In the genomic region with DNA sequence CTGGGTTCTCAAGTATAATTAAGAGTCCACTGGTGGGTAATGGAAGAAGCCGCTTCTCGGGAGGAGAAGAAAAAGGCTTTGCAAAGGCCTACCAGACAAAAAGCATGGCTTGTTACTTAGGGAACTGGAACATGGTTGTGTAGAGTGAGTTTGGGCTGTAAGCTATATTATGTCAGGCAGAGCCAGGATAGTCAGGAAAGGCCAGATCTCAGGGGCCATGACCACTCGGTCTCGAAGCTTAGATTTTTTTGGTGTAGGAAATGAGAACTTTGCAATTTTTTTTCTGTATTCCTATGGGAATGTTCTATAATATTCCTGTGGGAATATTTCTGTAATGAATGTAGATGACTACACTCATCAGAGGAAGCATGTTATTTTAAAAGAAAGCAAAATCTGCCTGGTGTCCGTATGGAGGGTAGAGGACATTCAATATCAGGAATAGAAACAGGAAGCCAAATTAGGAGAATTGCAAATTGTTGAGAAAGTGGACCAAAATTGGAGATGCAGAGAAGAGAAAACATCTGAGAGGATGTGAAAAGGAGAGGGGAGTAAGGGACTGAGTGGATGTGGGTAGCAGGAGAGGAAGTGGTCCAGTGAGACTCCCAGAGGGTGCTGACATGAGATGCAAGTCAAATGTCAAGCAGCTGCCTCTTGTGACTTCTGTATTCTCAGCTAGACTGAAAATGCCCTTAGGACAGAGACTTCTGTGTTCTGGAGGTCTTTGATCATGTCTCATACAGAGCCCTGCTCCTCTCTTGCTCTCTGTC, we compare ENCODE assay signal across 12 cellular contexts. TPM values are rescaled to one million over a fixed set of nuclear protein-coding genes. Genes with fewer than 3 reads are reported as not detected.
DNase-seq lines count a peak whose midpoint lies in the region; ATAC-seq, FAIRE-seq and TF ChIP-seq lines count a peak whose summit lies in the region.
"Had no signal": no experiment of that assay in that cellular context is flagged by ENCODE, and none has a peak within 500 bp of the region (broad histone marks: within the 10 kb centered on the region; RNA-seq: fewer than 3 reads in every experiment).

No MANE protein-coding gene starts in this region.

- TF ChIP-seq RAD21 in GM12878 (IDR thresholded peaks at IDR 0.05; ENCODE audit: insufficient read depth, low read depth, low read length): peak; percentile 36; the same call in 1 of the 2 replicates

- H3K27ac ChIP-seq in GM12878 (ENCODE audit: control insufficient read depth, insufficient read depth) (peak overlapping the region; percentile 71), prostate gland (no peak overlapping the region)
- H3K27ac ChIP-seq: psoas muscle had no signal

- H3K9me3 ChIP-seq in GM12878 (replicated peaks; ENCODE audit: control insufficient read depth, insufficient read depth, low read length) (no peaks in the 10 kb centered on the region), prostate gland (no peaks in the 10 kb centered on the region)
- H3K9me3 ChIP-seq: psoas muscle had no signal

- TF ChIP-seq CTCF in GM12878 (IDR thresholded peaks at IDR 0.05 in 2 of 3, conservative IDR thresholded peaks at IDR 0.05 in 1 of 3; ENCODE audit: control insufficient read depth in 2 of 3, extremely low read depth in 1 of 3, insufficient read depth in 1 of 3, low read depth in 3 of 3, low read length in 3 of 3) (peak in 1 of 3 experiments; percentile 24; a peak in 2 of 6 replicates), prostate gland (IDR thresholded peaks at IDR 0.05) (no peak)

- ATAC-seq in GM18511 (IDR thresholded peaks at IDR 0.05; ENCODE audit: unreplicated experiment) (peak; percentile 77), GM21423 (IDR thresholded peaks at IDR 0.05; ENCODE audit: unreplicated experiment) (peak; percentile 83), HG03159 (IDR thresholded peaks at IDR 0.05; ENCODE audit: unreplicated experiment) (peak; percentile 82), GM12878 (peak; percentile 91)
- ATAC-seq: psoas muscle had no signal

- POLR2A ChIA-PET in GM12878 (lab: Charles Lee): interaction anchor here (1.0 to 2.3 kb wide), 3 partner anchors 19 to 28 kb away, joined by 3 to 7 read pairs (median 5); no protein-coding TSS in a partner anchor

- 71% methylated on average over 5 of the region's 5 CpGs for WGBS in GM12878 (ENCODE audit: insufficient coverage, insufficient replicate concordance, low lambda C conversion rate, missing lambda C conversion rate)
- 91% methylated on average over 5 of the region's 5 CpGs for WGBS in prostate gland

- H3K27me3 ChIP-seq in GM12878 (replicated peaks in 1 of 2; ENCODE audit: control insufficient read depth in 2 of 2, insufficient read depth in 2 of 2, low read length in 1 of 2) (no peaks in the 10 kb centered on the region), prostate gland (replicated peaks; ENCODE audit: insufficient read depth) (no peaks in the 10 kb centered on the region)

- RAD21 ChIA-PET in GM12878 (lab: Charles Lee; ENCODE audit: unreplicated experiment): interaction anchor here (1.1 to 5.1 kb wide), 8 partner anchors 11 to 47 kb away, joined by 4 to 48 read pairs (median 12); no protein-coding TSS in a partner anchor

- intact Hi-C loops in GM12878 (cut with micrococcal nuclease; ENCODE audit: unreplicated experiment) (loop anchor here (1.0 kb wide), 2 partner anchors 25 to 43 kb away; no protein-coding TSS in a partner anchor), prostate gland (cut with DNase I) (no loop called here)

- peaks cover 34% of the 10 kb centered on the region for H3K4me1 ChIP-seq in GM12878 (ENCODE audit: control insufficient read depth, insufficient read depth, low read length)
- H3K4me1 ChIP-seq in prostate gland (replicated peaks): no peaks in the 10 kb centered on the region

- BruUV-seq in GM12878 (replicated peaks; lab: Mats Ljungman, UMichigan): no TSS peak

- SMC1A ChIA-PET in GM12878 (lab: Charles Lee; ENCODE audit: uncharacterized antibody, unreplicated experiment): interaction anchor here (1.1 to 5.7 kb wide), 15 partner anchors 9 to 57 kb away, joined by 3 to 108 read pairs (median 6); no protein-coding TSS in a partner anchor

- H3K36me3 ChIP-seq in GM12878 (ENCODE audit: control insufficient read depth in 2 of 2, insufficient read depth in 2 of 2, low read length in 1 of 2): no peaks in the 10 kb centered on the region
- H3K36me3 ChIP-seq in prostate gland: no peaks in the 10 kb centered on the region

- FAIRE-seq in GM12878 (lab: Jason Lieb, UNC): peak; percentile 83

- DNase-seq in GM12878 (ENCODE audit: low read depth, low spot score) (peak; percentile 85), NCI-H2171 (lab: John Stamatoyannopoulos, UW) (no peak), GOT3 (lab: John Stamatoyannopoulos, UW) (no peak), prostate gland (ENCODE audit: low spot score) (no peak)
- no peak for DNase-seq in activated CD8-positive, alpha-beta memory T cell treated with anti-CD3 and anti-CD28 coated beads, Interleukin-2, amount 50 U/mL, for 4 hours
- DNase-seq: DMS79, OCI-M1, psoas muscle had no signal

- 0 out of 2 replicates have a peak overlapping the region, but pooled peaks have one; percentile 12 for H3K9ac ChIP-seq in GM12878 (ENCODE audit: control insufficient read depth, insufficient read depth, low read length)

- no peak for TF ChIP-seq POLR2A in GM12878 (IDR thresholded peaks at IDR 0.05; ENCODE audit: low read depth, low read length)
- TF ChIP-seq POLR2A in prostate gland (IDR thresholded peaks at IDR 0.05): no peak

- CTCF ChIA-PET in GM12878 (lab: Yijun Ruan, JAX): interaction anchor here (0.7 to 7.3 kb wide), 9 partner anchors 9 to 180 kb away, joined by 3 to 47 read pairs (median 7); a partner anchor contains a TSS

- no peaks in the 10 kb centered on the region for H4K20me1 ChIP-seq in GM12878 (ENCODE audit: control insufficient read depth, insufficient read depth)

- peak; percentile 86 to 96 for TF ChIP-seq EP300 in GM12878 (IDR thresholded peaks at IDR 0.05; ENCODE audit: borderline replicate concordance in 1 of 2, control insufficient read depth in 1 of 2, low read depth in 2 of 2, low read length in 2 of 2)

- H3K4me3 ChIP-seq in GM12878: no peak overlapping the region; the same call in 1 of the 2 replicates
- H3K4me3 ChIP-seq in prostate gland: no peak overlapping the region
- H3K4me3 ChIP-seq: psoas muscle had no signal

- H3K79me2 ChIP-seq in GM12878 (ENCODE audit: control insufficient read depth, insufficient read depth, low read length): no peaks in the 10 kb centered on the region

- peak overlapping the region; percentile 15 for H3K4me2 ChIP-seq in GM12878 (ENCODE audit: control insufficient read depth, insufficient read depth)

- in situ Hi-C loops in GM12878 (cut with MboI): no loop called here

- H2AFZ ChIP-seq in GM12878 (ENCODE audit: control insufficient read depth, low read depth, low read length): no peak overlapping the region

TF ChIP-seq in GM12878, 131 proteins besides CTCF, POLR2A, EP300 and RAD21 (continues in another document):
- TF ChIP-seq TARDBP (IDR thresholded peaks at IDR 0.05; ENCODE audit: borderline replicate concordance) (no peak), FOS (IDR thresholded peaks at IDR 0.05; ENCODE audit: borderline replicate concordance, extremely low read depth, insufficient read length) (no peak), YBX1 (IDR thresholded peaks at IDR 0.05) (no peak), RELA (IDR thresholded peaks at IDR 0.05; ENCODE audit: borderline replicate concordance, partially characterized antibody) (no peak)
- TF ChIP-seq, protein P1, sequence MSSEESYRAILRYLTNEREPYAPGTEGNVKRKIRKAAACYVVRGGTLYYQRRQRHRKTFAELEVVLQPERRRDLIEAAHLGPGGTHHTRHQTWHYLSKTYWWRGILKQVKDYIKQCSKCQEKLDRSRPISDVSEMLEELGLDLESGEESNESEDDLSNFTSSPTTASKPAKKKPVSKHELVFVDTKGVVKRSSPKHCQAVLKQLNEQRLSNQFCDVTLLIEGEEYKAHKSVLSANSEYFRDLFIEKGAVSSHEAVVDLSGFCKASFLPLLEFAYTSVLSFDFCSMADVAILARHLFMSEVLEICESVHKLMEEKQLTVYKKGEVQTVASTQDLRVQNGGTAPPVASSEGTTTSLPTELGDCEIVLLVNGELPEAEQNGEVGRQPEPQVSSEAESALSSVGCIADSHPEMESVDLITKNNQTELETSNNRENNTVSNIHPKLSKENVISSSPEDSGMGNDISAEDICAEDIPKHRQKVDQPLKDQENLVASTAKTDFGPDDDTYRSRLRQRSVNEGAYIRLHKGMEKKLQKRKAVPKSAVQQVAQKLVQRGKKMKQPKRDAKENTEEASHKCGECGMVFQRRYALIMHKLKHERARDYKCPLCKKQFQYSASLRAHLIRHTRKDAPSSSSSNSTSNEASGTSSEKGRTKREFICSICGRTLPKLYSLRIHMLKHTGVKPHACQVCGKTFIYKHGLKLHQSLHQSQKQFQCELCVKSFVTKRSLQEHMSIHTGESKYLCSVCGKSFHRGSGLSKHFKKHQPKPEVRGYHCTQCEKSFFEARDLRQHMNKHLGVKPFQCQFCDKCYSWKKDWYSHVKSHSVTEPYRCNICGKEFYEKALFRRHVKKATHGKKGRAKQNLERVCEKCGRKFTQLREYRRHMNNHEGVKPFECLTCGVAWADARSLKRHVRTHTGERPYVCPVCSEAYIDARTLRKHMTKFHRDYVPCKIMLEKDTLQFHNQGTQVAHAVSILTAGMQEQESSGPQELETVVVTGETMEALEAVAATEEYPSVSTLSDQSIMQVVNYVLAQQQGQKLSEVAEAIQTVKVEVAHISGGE (CRISPR knock-in tag; IDR thresholded peaks at IDR 0.05): no peak
- TF ChIP-seq, protein P2, sequence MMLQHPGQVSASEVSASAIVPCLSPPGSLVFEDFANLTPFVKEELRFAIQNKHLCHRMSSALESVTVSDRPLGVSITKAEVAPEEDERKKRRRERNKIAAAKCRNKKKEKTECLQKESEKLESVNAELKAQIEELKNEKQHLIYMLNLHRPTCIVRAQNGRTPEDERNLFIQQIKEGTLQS (IDR thresholded peaks at IDR 0.05; ENCODE audit: borderline replicate concordance, extremely low read depth, low read depth, low read length): no peak

RNA-seq across cellular contexts. Expression of a gene that starts 45.2 kb away (rescaled TPM):
- not detected in 2 replicates for total RNA-seq in GM12878 (2013; cell fraction: nucleolus; rRNA removed)
- total RNA-seq in GM12878 (2014; rRNA removed) (not detected in 2 replicates), GM12878 (2014; rRNA removed; fragmentation: Illumina TruSeq; extraction: Trizol) (not detected in 2 replicates), GM12878 (2021) (not detected in 2 replicates), prostate gland (not detected)
- polyA plus RNA-seq in GM12878 (2011; ENCODE audit: low read depth): not detected
- polyA plus RNA-seq in GM12878 (2011; rRNA removed) (not detected in 2 replicates), GM12878 (2014; fragmentation: Illumina TruSeq; extraction: Trizol) (not detected in 2 replicates), GM12878 (2014; fragmentation: Nextera tagmentation; extraction: Ambion mirVana) (not detected), GM12878 (2014; rRNA removed) (not detected in 2 replicates), GM12878 (2016; fragmentation: Nextera tagmentation; extraction: Ambion mirVana) (not detected)
- polyA plus RNA-seq in GM12878 (2011; cell fraction: cytosol; rRNA removed): not detected in 2 replicates
- not detected in 2 replicates for polyA plus RNA-seq in GM12878 (2011; cell fraction: nucleus; rRNA removed)
- not detected in 2 replicates for polyA plus RNA-seq in GM12878 (2012)
- polyA minus RNA-seq in GM12878 (2011; rRNA and poly(A)+ RNA removed): not detected in 2 replicates
- not detected in 2 replicates for polyA minus RNA-seq in GM12878 (2011; cell fraction: cytosol; rRNA and poly(A)+ RNA removed)
- polyA minus RNA-seq in GM12878 (2011; cell fraction: nucleus; rRNA and poly(A)+ RNA removed): not detected in 2 replicates
- total RNA-seq: HT1080, psoas muscle had no signal
- polyA plus RNA-seq: psoas muscle had no signal
